22 cellular contexts compared by ENCODE assay signal in the genomic region with DNA sequence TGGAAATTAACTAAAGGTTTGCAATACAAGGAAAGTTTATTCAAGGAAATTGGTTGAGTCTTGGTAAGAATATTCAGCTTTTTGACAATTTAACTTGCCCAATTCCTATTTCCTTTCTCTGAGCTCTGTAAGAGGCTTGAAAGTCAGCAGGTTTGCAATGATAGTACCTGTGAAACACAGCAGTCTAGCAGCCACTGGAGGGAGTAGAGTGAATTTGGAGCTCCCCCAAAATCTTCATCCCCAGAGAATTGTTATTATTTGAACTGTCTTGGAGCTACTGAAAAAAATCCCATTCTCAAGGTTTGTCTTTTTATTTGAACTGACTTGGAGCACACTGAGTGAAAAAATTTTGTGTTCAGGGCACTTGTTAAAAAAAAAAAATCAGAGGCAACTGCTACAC.
DNase-seq lines count a peak whose midpoint lies in the region; ATAC-seq and TF ChIP-seq lines count a peak whose summit lies in the region.
"Had no signal": no experiment of that assay in that cellular context is flagged by ENCODE, and none has a peak within 500 bp of the region (broad histone marks: within the 10 kb centered on the region; RNA-seq: fewer than 3 reads in every experiment).

No MANE protein-coding gene starts in this region.

- H3K4me3 ChIP-seq in left ventricle myocardium inferior, result no peak overlapping the region
- H3K4me3 ChIP-seq in right lobe of liver, result peak overlapping the region in 1 of 3 donors; percentile 9
- H3K4me3 ChIP-seq: K562 had no signal

- no peak overlapping the region for H3K4me3 Mint-ChIP-seq in activated T-helper 17 cell treated with anti-CD3 and anti-CD28 coated beads, Interleukin-2, amount 50 U/mL, for 72 hours
- no peak overlapping the region for H3K4me3 Mint-ChIP-seq in nephron progenitor cell

- TF ChIP-seq CTCF in left ventricle myocardium inferior (IDR thresholded peaks at IDR 0.05; ENCODE audit: borderline replicate concordance) (no peak), right lobe of liver (IDR thresholded peaks at IDR 0.05) (peak in 3 of 4 donors; percentile 10 to 30 (median 26)), nephron progenitor cell (IDR thresholded peaks at IDR 0.05) (no peak)

- DNase-seq in Right ventricle myocardium inferior (ENCODE audit: missing footprints), result no peak
- DNase-seq in left ventricle myocardium inferior, result no peak
- DNase-seq in fibroblast of peridontal ligament (ENCODE audit: extremely low read depth), result peak; percentile 1
- DNase-seq in right lobe of liver, result no peak
- DNase-seq in NCI-H1048 (lab: John Stamatoyannopoulos, UW), result no peak
- no peak for DNase-seq in nephron progenitor cell
- DNase-seq: 8988T; GDM1; MM.1S; NCI-H1092; NCI-H1436; NCI-H1930; NCI-H226; NCI-H510A treated with DMSO at 0.1 percent for 48 hours; NCI-H774; NK-92 treated with Interleukin-12 subunit alpha and Interleukin-12 subunit beta, amount 100 ng/mL, for 24 hours had no signal

- H3K4me1 ChIP-seq in left ventricle myocardium inferior (no peaks in the 10 kb centered on the region), right lobe of liver (peaks cover 0 to 8% (median 0%) of the 10 kb centered on the region in 4 donors)

- H3K27me3 ChIP-seq in left ventricle myocardium inferior (ENCODE audit: low read depth), result no peaks in the 10 kb centered on the region
- no peaks in the 10 kb centered on the region for H3K27me3 ChIP-seq in right lobe of liver

- peaks cover 30% of the 10 kb centered on the region for H3K27me3 Mint-ChIP-seq in activated T-helper 17 cell treated with anti-CD3 and anti-CD28 coated beads, Interleukin-2, amount 50 U/mL, for 72 hours
- peaks cover 4% of the 10 kb centered on the region for H3K27me3 Mint-ChIP-seq in nephron progenitor cell (ENCODE audit: low read depth, poor library complexity)

- H3K9me3 Mint-ChIP-seq in activated T-helper 17 cell treated with anti-CD3 and anti-CD28 coated beads, Interleukin-2, amount 50 U/mL, for 72 hours, result peaks cover 5% of the 10 kb centered on the region
- H3K9me3 Mint-ChIP-seq in nephron progenitor cell, result peaks cover 12% of the 10 kb centered on the region

- no peaks in the 10 kb centered on the region for H3K36me3 ChIP-seq in left ventricle myocardium inferior
- H3K36me3 ChIP-seq in right lobe of liver, result no peaks in the 10 kb centered on the region

- H3K27ac ChIP-seq in left ventricle myocardium inferior (replicated peaks), result no peak overlapping the region
- peak overlapping the region in 2 of 3 donors; percentile 1 to 41 for H3K27ac ChIP-seq in right lobe of liver
- H3K27ac ChIP-seq: C4-2B, RWPE1 had no signal

- intact Hi-C loops in Right ventricle myocardium inferior (cut with DNase I) (no loop called here), left ventricle myocardium inferior (cut with micrococcal nuclease) (no loop called here), right lobe of liver (cut with DNase I) (no loop called here)

- H3K27ac Mint-ChIP-seq in activated T-helper 17 cell treated with anti-CD3 and anti-CD28 coated beads, Interleukin-2, amount 50 U/mL, for 72 hours, result no peak overlapping the region
- no peak overlapping the region for H3K27ac Mint-ChIP-seq in nephron progenitor cell

- H3K9me3 ChIP-seq in left ventricle myocardium inferior (replicated peaks), result no peaks in the 10 kb centered on the region
- H3K9me3 ChIP-seq in right lobe of liver, result no peaks in the 10 kb centered on the region

- no peaks in the 10 kb centered on the region for H3K36me3 Mint-ChIP-seq in activated T-helper 17 cell treated with anti-CD3 and anti-CD28 coated beads, Interleukin-2, amount 50 U/mL, for 72 hours (ENCODE audit: low read depth)
- H3K36me3 Mint-ChIP-seq in nephron progenitor cell (ENCODE audit: low read depth), result no peaks in the 10 kb centered on the region

- peak; percentile 54 for ATAC-seq in Right ventricle myocardium inferior
- peak; percentile 75 to 84 (median 78) for ATAC-seq in right lobe of liver
- no peak for ATAC-seq in activated T-helper 17 cell treated with anti-CD3 and anti-CD28 coated beads, Interleukin-2, amount 50 U/mL, for 72 hours (replicated peaks)
- ATAC-seq in HG03139 (IDR thresholded peaks at IDR 0.05; ENCODE audit: unreplicated experiment), result no peak
- ATAC-seq: K562, SK-N-SH treated with all-trans-retinoic acid at 6 μM for 48 hours had no signal

- no peaks in the 10 kb centered on the region for H3K4me1 Mint-ChIP-seq in activated T-helper 17 cell treated with anti-CD3 and anti-CD28 coated beads, Interleukin-2, amount 50 U/mL, for 72 hours
- no peaks in the 10 kb centered on the region for H3K4me1 Mint-ChIP-seq in nephron progenitor cell

- TF ChIP-seq POLR2A in right lobe of liver (IDR thresholded peaks at IDR 0.05), result no peak

Comparison
In these comparisons a context has a peak if more than half of its experiments do, and no peak if none do; other contexts are left out.
1. ATAC-seq: peak in Right ventricle myocardium inferior (single experiment) and right lobe of liver (4 of 4); none in activated T-helper 17 cell treated with anti-CD3 and anti-CD28 coated beads, Interleukin-2, amount 50 U/mL, for 72 hours (single experiment) and HG03139 (single experiment).
2. CTCF ChIP-seq: peak in right lobe of liver (3 of 4); none in left ventricle myocardium inferior (single experiment) and nephron progenitor cell (single experiment).